ENCODE assay signal across 7 cellular contexts in the genomic region with DNA sequence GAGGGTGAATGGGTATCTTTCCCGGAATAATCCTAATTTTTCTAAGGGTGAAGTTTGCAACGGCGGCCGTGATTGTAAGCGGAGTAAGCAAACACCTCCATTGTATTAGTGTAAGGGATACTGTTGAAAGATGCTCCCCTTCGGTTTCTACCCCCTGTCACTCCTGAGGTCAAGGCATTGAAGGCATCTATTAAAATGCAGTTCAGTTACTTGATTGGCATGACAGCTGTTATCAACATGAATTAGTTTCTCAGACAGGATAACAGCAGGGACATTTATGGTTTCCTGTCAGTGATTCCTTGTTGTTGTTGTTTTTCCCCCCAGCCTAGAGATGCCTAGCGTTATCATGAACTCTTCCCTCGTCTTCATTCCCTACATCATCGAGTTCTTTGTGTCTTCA. TPM values are rescaled to one million over a fixed set of nuclear protein-coding genes. Genes with fewer than 3 reads are reported as not detected.
DNase-seq lines count a peak whose midpoint lies in the region; ATAC-seq lines count a peak whose summit lies in the region.

No MANE protein-coding gene starts in this region.

- ATAC-seq in HG02610 (IDR thresholded peaks at IDR 0.05; ENCODE audit: unreplicated experiment), result peak; percentile 3
- peak; percentile 8 for ATAC-seq in T-helper 17 cell
- no peak for ATAC-seq in stimulated activated naive CD8-positive, alpha-beta T cell treated with anti-CD3 and anti-CD28 coated beads, Interleukin-15, amount 100 ng/mL, for 72 hours
- no peak for ATAC-seq in GM21447 (IDR thresholded peaks at IDR 0.05; ENCODE audit: unreplicated experiment)

- no peak for DNase-seq in T-helper 17 cell
- DNase-seq in iPS DF 6.9 (ENCODE audit: low read depth, low spot score), result no peak
- no peak for DNase-seq in stimulated activated naive CD8-positive, alpha-beta T cell treated with anti-CD3 and anti-CD28 coated beads, Interleukin-15, amount 100 ng/mL, for 72 hours
- DNase-seq in SK-N-DZ (ENCODE audit: low spot score), result no peak
- no peak for DNase-seq in dedifferentiated amniotic fluid mesenchymal stem cell (ENCODE audit: extremely low spot score)

- peaks cover 17% of the 10 kb centered on the region for H3K4me1 Mint-ChIP-seq in T-helper 17 cell
- peaks cover 27% of the 10 kb centered on the region for H3K4me1 Mint-ChIP-seq in stimulated activated naive CD8-positive, alpha-beta T cell treated with anti-CD3 and anti-CD28 coated beads, Interleukin-15, amount 100 ng/mL, for 72 hours

- H3K9me3 Mint-ChIP-seq in stimulated activated naive CD8-positive, alpha-beta T cell treated with anti-CD3 and anti-CD28 coated beads, Interleukin-15, amount 100 ng/mL, for 72 hours, result no peaks in the 10 kb centered on the region

- H3K4me3 Mint-ChIP-seq in T-helper 17 cell, result peak overlapping the region; percentile 99
- peak overlapping the region; percentile 95 to 97 for H3K4me3 Mint-ChIP-seq in stimulated activated naive CD8-positive, alpha-beta T cell treated with anti-CD3 and anti-CD28 coated beads, Interleukin-15, amount 100 ng/mL, for 72 hours

- H3K4me3 ChIP-seq in iPS DF 6.9 (ENCODE audit: low read length), result peak overlapping the region; percentile 57; the same call in 1 of the 2 replicates

- H3K4me1 ChIP-seq in iPS DF 6.9 (ENCODE audit: control insufficient read depth, insufficient read depth, low read length), result no peaks in the 10 kb centered on the region

- no peaks in the 10 kb centered on the region for H3K27me3 ChIP-seq in iPS DF 6.9 (ENCODE audit: control insufficient read depth, insufficient read depth, low read length)

- H3K27ac ChIP-seq in iPS DF 6.9 (ENCODE audit: low read length), result no peak overlapping the region

- no peaks in the 10 kb centered on the region for H3K27me3 Mint-ChIP-seq in T-helper 17 cell
- no peaks in the 10 kb centered on the region for H3K27me3 Mint-ChIP-seq in stimulated activated naive CD8-positive, alpha-beta T cell treated with anti-CD3 and anti-CD28 coated beads, Interleukin-15, amount 100 ng/mL, for 72 hours

- H3K36me3 ChIP-seq in iPS DF 6.9 (ENCODE audit: control insufficient read depth, insufficient read depth, low read length), result no peaks in the 10 kb centered on the region

- no peaks in the 10 kb centered on the region for H3K36me3 Mint-ChIP-seq in T-helper 17 cell (ENCODE audit: low read depth)

- H3K27ac Mint-ChIP-seq in T-helper 17 cell, result peak overlapping the region; percentile 90
- H3K27ac Mint-ChIP-seq in stimulated activated naive CD8-positive, alpha-beta T cell treated with anti-CD3 and anti-CD28 coated beads, Interleukin-15, amount 100 ng/mL, for 72 hours, result peak overlapping the region; percentile 96 to 99

- H3K9me3 ChIP-seq in T-helper 17 cell (ENCODE audit: control insufficient read depth, low read length, poor library complexity, severe bottlenecking), result no peaks in the 10 kb centered on the region
- H3K9me3 ChIP-seq in iPS DF 6.9 (ENCODE audit: control insufficient read depth, insufficient read depth, low read length), result no peaks in the 10 kb centered on the region

- no CpG with 5 or more reads among the region's 9 CpGs for WGBS in iPS DF 6.9 (ENCODE audit: insufficient coverage, insufficient read length)

RNA-seq across cellular contexts. Expression of a gene that starts 0.6 kb away (rescaled TPM):
- 10 to 100 TPM; 14.8 to 17.2 TPM for total RNA-seq in T-helper 17 cell
- 27.5 and 27.8 TPM in 2 replicates for polyA plus RNA-seq in SK-N-DZ (2014; cell fraction: cytosol; rRNA removed)
- polyA plus RNA-seq in SK-N-DZ (2014; cell fraction: nucleus; rRNA removed), result 65.1 and 73.1 TPM in 2 replicates

RNA-seq across cellular contexts. Expression of a gene that starts 45.2 kb away (rescaled TPM):
- total RNA-seq in T-helper 17 cell, result not detected
- 0.99 TPM in 1 of 2 replicates, not detected in the other for polyA plus RNA-seq in SK-N-DZ (2014; cell fraction: cytosol; rRNA removed)
- polyA plus RNA-seq in SK-N-DZ (2014; cell fraction: nucleus; rRNA removed), result not detected in 2 replicates

Comparison
In these comparisons a context has a peak if more than half of its experiments do, and no peak if none do; other contexts are left out.
1. ATAC-seq: peak in HG02610 (single experiment) and T-helper 17 cell (single experiment); none in stimulated activated naive CD8-positive, alpha-beta T cell treated with anti-CD3 and anti-CD28 coated beads, Interleukin-15, amount 100 ng/mL, for 72 hours (single experiment) and GM21447 (single experiment).